8 cellular contexts compared by ENCODE assay signal in genomic region chr21:45478115-45478801, GRCh38.
A peak's percentile ranks its signal among the peaks of the same experiment; 100 is the strongest.
DNase-seq lines count a peak whose midpoint lies in the region; ATAC-seq and TF ChIP-seq lines count a peak whose summit lies in the region.

No MANE protein-coding gene starts in this region.

- peak; percentile 66 to 76 (median 72) for TF ChIP-seq CTCF in uterus (IDR thresholded peaks at IDR 0.05)

- ATAC-seq in left cardiac atrium, result peak; percentile 37 to 64
- ATAC-seq in HG02840 (IDR thresholded peaks at IDR 0.05; ENCODE audit: low FRiP score, unreplicated experiment), result no peak

- H3K9ac ChIP-seq in adipocyte (ENCODE audit: low read length), result peak overlapping the region; percentile 58

- H3K36me3 ChIP-seq in adipocyte (ENCODE audit: control insufficient read depth, insufficient read depth, low read length, severe bottlenecking), result peaks cover 9% of the 10 kb centered on the region
- no peaks in the 10 kb centered on the region for H3K36me3 ChIP-seq in uterus

- H3K27me3 ChIP-seq in adipocyte (replicated peaks; ENCODE audit: control insufficient read depth, insufficient read depth, low read length) (no peaks in the 10 kb centered on the region), uterus (no peaks in the 10 kb centered on the region)

- H3K4me1 ChIP-seq in adipocyte (ENCODE audit: control insufficient read depth, insufficient read depth, low read length) (no peaks in the 10 kb centered on the region), uterus (no peaks in the 10 kb centered on the region)

- H3K27ac ChIP-seq in uterus, result peak overlapping the region in 1 of 2 donors; percentile 22

- DNase-seq in CMK (ENCODE audit: low read depth) (peak; percentile 86), LHCN-M2 (ENCODE audit: low read depth) (peak; percentile 31), T follicular helper cell (ENCODE audit: low read depth) (peak; percentile 70), adipocyte (ENCODE audit: low read depth) (peak; percentile 72), left cardiac atrium (peak; percentile 74), putamen (ENCODE audit: low spot score) (peak; percentile 35), uterus (peak; percentile 59 to 73)

- H3K4me3 ChIP-seq in adipocyte (ENCODE audit: low read length) (no peak overlapping the region), uterus (no peak overlapping the region)

- intact Hi-C loops in left cardiac atrium (cut with DNase I), result loop anchor here in 1 of 2 donors (5.0 kb wide), 1 partner anchor 344 kb away; no protein-coding TSS in a partner anchor
- intact Hi-C loops in uterus (cut with DNase I; ENCODE audit: low total_unique reads), result no loop called here

- no peaks in the 10 kb centered on the region for H3K9me3 ChIP-seq in adipocyte (ENCODE audit: control insufficient read depth, low read length)
- no peaks in the 10 kb centered on the region for H3K9me3 ChIP-seq in uterus

- no peak for TF ChIP-seq POLR2A in uterus (IDR thresholded peaks at IDR 0.05)

Comparison
In these comparisons a context has a peak if more than half of its experiments do, and no peak if none do; other contexts are left out.
1. DNase-seq: peak in every context shown above with its lines; median percentile 86 in CMK; 74 in left cardiac atrium; 72 in adipocyte; 70 in T follicular helper cell; 66 in uterus; 35 in putamen; 31 in LHCN-M2.